Comparison of ENCODE assay signal across 1 cellular context in genomic region chr11:65040520-65041205, GRCh38.
TF ChIP-seq lines count a peak whose summit lies in the region.

No MANE protein-coding gene starts in this region.

TF ChIP-seq in SK-N-SH, 30 proteins besides CTCF, POLR2A, EP300 and RAD21 (continued from another document):
- peak; percentile 68 for TF ChIP-seq POLR2AphosphoS5 (IDR thresholded peaks at IDR 0.05; ENCODE audit: low read depth, low read length)
- 0 out of 2 replicates have a peak, but pooled peaks have one; percentile 10 for TF ChIP-seq RCOR1 (IDR thresholded peaks at IDR 0.05; ENCODE audit: low read length)
